Comparison of ENCODE assay signal across 19 cellular contexts in genomic region chr11:11450744-11451362, GRCh38.
DNase-seq lines count a peak whose midpoint lies in the region; ATAC-seq and TF ChIP-seq lines count a peak whose summit lies in the region.
"Had no signal": no experiment of that assay in that cellular context is flagged by ENCODE, and none has a peak within 500 bp of the region (broad histone marks: within the 10 kb centered on the region; RNA-seq: fewer than 3 reads in every experiment).

No MANE protein-coding gene starts in this region.

- no peak overlapping the region for H3K4me3 Mint-ChIP-seq in stimulated activated effector memory CD8-positive, alpha-beta T cell treated with anti-CD3 and anti-CD28 coated beads, Interleukin-12 subunit alpha, Interleukin-12 subunit beta, amount 100 ng/mL, for 72 hours
- H3K4me3 Mint-ChIP-seq: activated T-cell treated with anti-CD3 and anti-CD28 coated beads, Interleukin-2, amount 50 U/mL, for 72 hours; CD4-positive, CD25-positive, alpha-beta regulatory T cell; naive thymus-derived CD4-positive, alpha-beta T cell had no signal

- peaks cover 12% of the 10 kb centered on the region for H3K4me1 ChIP-seq in OCI-LY3 (ENCODE audit: low read length)

- TF ChIP-seq CTCF in OCI-LY3 (IDR thresholded peaks at IDR 0.05; ENCODE audit: low read depth, low read length) (no peak), coronary artery (IDR thresholded peaks at IDR 0.05) (no peak)

- H3K36me3 ChIP-seq in OCI-LY3 (replicated peaks; ENCODE audit: low read depth, low read length) = no peaks in the 10 kb centered on the region

- in situ Hi-C loops in Caki2 (cut with HindIII; ENCODE audit: low pct_unique_long_range_greater_than_20kb, low sequenced_read_pairs) = no loop called here

- H3K27ac Mint-ChIP-seq in stimulated activated effector memory CD8-positive, alpha-beta T cell treated with anti-CD3 and anti-CD28 coated beads, Interleukin-12 subunit alpha, Interleukin-12 subunit beta, amount 100 ng/mL, for 72 hours = no peak overlapping the region
- H3K27ac Mint-ChIP-seq: activated T-cell treated with anti-CD3 and anti-CD28 coated beads, Interleukin-2, amount 50 U/mL, for 72 hours; CD4-positive, CD25-positive, alpha-beta regulatory T cell; naive thymus-derived CD4-positive, alpha-beta T cell had no signal

- ATAC-seq in stimulated activated effector memory CD8-positive, alpha-beta T cell treated with anti-CD3 and anti-CD28 coated beads, Interleukin-12 subunit alpha, Interleukin-12 subunit beta, amount 100 ng/mL, for 72 hours = no peak
- ATAC-seq: activated T-cell treated with anti-CD3 and anti-CD28 coated beads, Interleukin-2, amount 50 U/mL, for 72 hours; naive thymus-derived CD4-positive, alpha-beta T cell had no signal

- no peaks in the 10 kb centered on the region for H3K9me3 Mint-ChIP-seq in stimulated activated effector memory CD8-positive, alpha-beta T cell treated with anti-CD3 and anti-CD28 coated beads, Interleukin-12 subunit alpha, Interleukin-12 subunit beta, amount 100 ng/mL, for 72 hours
- H3K9me3 Mint-ChIP-seq: activated T-cell treated with anti-CD3 and anti-CD28 coated beads, Interleukin-2, amount 50 U/mL, for 72 hours; CD4-positive, CD25-positive, alpha-beta regulatory T cell; naive thymus-derived CD4-positive, alpha-beta T cell had no signal

- H3K9ac ChIP-seq in OCI-LY3 (ENCODE audit: low read length) = no peak overlapping the region

- peak overlapping the region; percentile 80 for H3K4me2 ChIP-seq in OCI-LY3 (ENCODE audit: low read length)

- no peaks in the 10 kb centered on the region for H3K4me1 Mint-ChIP-seq in stimulated activated effector memory CD8-positive, alpha-beta T cell treated with anti-CD3 and anti-CD28 coated beads, Interleukin-12 subunit alpha, Interleukin-12 subunit beta, amount 100 ng/mL, for 72 hours
- H3K4me1 Mint-ChIP-seq: CD4-positive, CD25-positive, alpha-beta regulatory T cell had no signal

- H3K79me2 ChIP-seq in OCI-LY3 (ENCODE audit: low read length) = no peaks in the 10 kb centered on the region

- H3K27ac ChIP-seq in OCI-LY3 (ENCODE audit: low read length) = no peak overlapping the region
- H3K27ac ChIP-seq in coronary artery = peak overlapping the region; percentile 43 to 90

- H4K20me1 ChIP-seq in OCI-LY3 (ENCODE audit: insufficient read depth, low read length) = no peaks in the 10 kb centered on the region

- peak; percentile 49 for DNase-seq in Caki2 (ENCODE audit: low read depth)
- DNase-seq in coronary artery (ENCODE audit: low spot score) = no peak
- peak; percentile 10 for DNase-seq in non-pigmented ciliary epithelial cell (ENCODE audit: low read depth)
- DNase-seq in SIG-M5 treated with dmso at 0.1 percent for 504 hours (lab: John Stamatoyannopoulos, UW; ENCODE audit: unreplicated experiment) = no peak
- DNase-seq in GM03348 (ENCODE audit: low spot score) = no peak
- DNase-seq in stimulated activated effector memory CD8-positive, alpha-beta T cell treated with anti-CD3 and anti-CD28 coated beads, Interleukin-12 subunit alpha, Interleukin-12 subunit beta, amount 100 ng/mL, for 72 hours (ENCODE audit: low spot score in 2 of 2) = no peak
- DNase-seq in NAMALWA (ENCODE audit: low spot score) = no peak
- DNase-seq: activated CD4-positive, alpha-beta T cell treated with anti-CD3 and anti-CD28 coated beads, Interleukin-2, amount 50 U/mL, for 1 hour; activated T-cell treated with anti-CD3 and anti-CD28 coated beads, Interleukin-2, amount 50 U/mL, for 72 hours; CD4-positive, CD25-positive, alpha-beta regulatory T cell; GDM1; Karpas-422; left cardiac atrium; naive thymus-derived CD4-positive, alpha-beta T cell; NCI-H187; NCI-H526; retina; stimulated activated CD4-positive, alpha-beta T cell treated with anti-CD3 and anti-CD28 coated beads, Interleukin-4, amount 100 ng/mL, for 24 hours had no signal

- H3K36me3 Mint-ChIP-seq in stimulated activated effector memory CD8-positive, alpha-beta T cell treated with anti-CD3 and anti-CD28 coated beads, Interleukin-12 subunit alpha, Interleukin-12 subunit beta, amount 100 ng/mL, for 72 hours = no peaks in the 10 kb centered on the region
- H3K36me3 Mint-ChIP-seq: CD4-positive, CD25-positive, alpha-beta regulatory T cell; naive thymus-derived CD4-positive, alpha-beta T cell had no signal

- no peaks in the 10 kb centered on the region for H3K9me3 ChIP-seq in OCI-LY3 (ENCODE audit: insufficient read depth, low read length)

- H3K27me3 ChIP-seq in OCI-LY3 (ENCODE audit: low read depth, low read length) = no peaks in the 10 kb centered on the region

- no peak overlapping the region for H3K4me3 ChIP-seq in OCI-LY3 (ENCODE audit: low read length)
- no peak overlapping the region for H3K4me3 ChIP-seq in coronary artery

- H2AFZ ChIP-seq in OCI-LY3 (ENCODE audit: low read depth, low read length) = no peak overlapping the region; the same call in 1 of the 2 replicates

Comparison
In these comparisons a context has a peak if more than half of its experiments do, and no peak if none do; other contexts are left out.
1. DNase-seq: peak in Caki2 (single experiment) and non-pigmented ciliary epithelial cell (single experiment); none in coronary artery (single experiment), SIG-M5 treated with dmso at 0.1 percent for 504 hours (single experiment), GM03348 (single experiment), stimulated activated effector memory CD8-positive, alpha-beta T cell treated with anti-CD3 and anti-CD28 coated beads, Interleukin-12 subunit alpha, Interleukin-12 subunit beta, amount 100 ng/mL, for 72 hours (0 of 2) and NAMALWA (single experiment).